In the genomic region with DNA sequence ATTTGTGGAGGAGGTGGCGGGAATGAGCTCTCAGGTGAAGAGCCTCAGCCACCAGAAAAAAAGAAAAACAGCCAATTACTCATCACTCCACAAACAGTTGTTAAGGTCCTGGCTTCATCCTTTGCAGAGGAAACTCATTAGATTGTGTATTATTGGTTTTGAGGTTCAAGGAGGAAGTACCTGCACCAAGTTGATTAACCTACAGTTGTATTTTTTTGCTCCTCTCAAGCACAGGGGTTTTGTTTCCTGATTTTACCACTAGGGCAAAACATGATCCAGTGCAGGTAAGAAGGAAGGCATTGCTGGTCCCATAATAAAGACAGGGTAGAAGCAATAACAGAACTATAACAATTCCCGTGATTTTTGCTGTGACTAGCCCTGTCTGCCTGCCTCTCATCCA, we compare ENCODE assay signal across 1 cellular context.
TF ChIP-seq lines count a peak whose summit lies in the region.

No MANE protein-coding gene starts in this region.

TF ChIP-seq in H1, 55 proteins besides CTCF, POLR2A, EP300 and RAD21:
- TF ChIP-seq CBX8 (IDR thresholded peaks at IDR 0.05; ENCODE audit: borderline replicate concordance, low read depth, low read length), result no peak
- no peak for TF ChIP-seq CEBPB (IDR thresholded peaks at IDR 0.05; ENCODE audit: low read depth, low read length)
- TF ChIP-seq, protein P1, sequence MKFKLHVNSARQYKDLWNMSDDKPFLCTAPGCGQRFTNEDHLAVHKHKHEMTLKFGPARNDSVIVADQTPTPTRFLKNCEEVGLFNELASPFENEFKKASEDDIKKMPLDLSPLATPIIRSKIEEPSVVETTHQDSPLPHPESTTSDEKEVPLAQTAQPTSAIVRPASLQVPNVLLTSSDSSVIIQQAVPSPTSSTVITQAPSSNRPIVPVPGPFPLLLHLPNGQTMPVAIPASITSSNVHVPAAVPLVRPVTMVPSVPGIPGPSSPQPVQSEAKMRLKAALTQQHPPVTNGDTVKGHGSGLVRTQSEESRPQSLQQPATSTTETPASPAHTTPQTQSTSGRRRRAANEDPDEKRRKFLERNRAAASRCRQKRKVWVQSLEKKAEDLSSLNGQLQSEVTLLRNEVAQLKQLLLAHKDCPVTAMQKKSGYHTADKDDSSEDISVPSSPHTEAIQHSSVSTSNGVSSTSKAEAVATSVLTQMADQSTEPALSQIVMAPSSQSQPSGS (IDR thresholded peaks at IDR 0.05; ENCODE audit: low read length), result no peak
- no peak for TF ChIP-seq TAF7 (optimal IDR thresholded peaks at IDR 0.05; ENCODE audit: borderline replicate concordance, low read depth, low read length)
- no peak for TF ChIP-seq ZNF274 (IDR thresholded peaks at IDR 0.05; ENCODE audit: borderline replicate concordance, extremely low read depth, low read length)
- TF ChIP-seq, protein P2, sequence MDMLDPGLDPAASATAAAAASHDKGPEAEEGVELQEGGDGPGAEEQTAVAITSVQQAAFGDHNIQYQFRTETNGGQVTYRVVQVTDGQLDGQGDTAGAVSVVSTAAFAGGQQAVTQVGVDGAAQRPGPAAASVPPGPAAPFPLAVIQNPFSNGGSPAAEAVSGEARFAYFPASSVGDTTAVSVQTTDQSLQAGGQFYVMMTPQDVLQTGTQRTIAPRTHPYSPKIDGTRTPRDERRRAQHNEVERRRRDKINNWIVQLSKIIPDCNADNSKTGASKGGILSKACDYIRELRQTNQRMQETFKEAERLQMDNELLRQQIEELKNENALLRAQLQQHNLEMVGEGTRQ (IDR thresholded peaks at IDR 0.05; ENCODE audit: low read length), result no peak
- TF ChIP-seq GABPA (IDR thresholded peaks at IDR 0.05; ENCODE audit: borderline replicate concordance, insufficient read depth, low read length), result no peak
- no peak for TF ChIP-seq POU5F1 (IDR thresholded peaks at IDR 0.05; ENCODE audit: low read depth, low read length)
- no peak for TF ChIP-seq RBBP5 (IDR thresholded peaks at IDR 0.05; ENCODE audit: borderline replicate concordance, low read depth, low read length)
- no peak for TF ChIP-seq GTF2F1 (IDR thresholded peaks at IDR 0.05; ENCODE audit: borderline replicate concordance, low read depth, low read length)
- no peak for TF ChIP-seq BRCA1 (IDR thresholded peaks at IDR 0.05; ENCODE audit: low read depth, low read length)
- no peak for TF ChIP-seq PHF8 (conservative IDR thresholded peaks at IDR 0.05; ENCODE audit: low read depth, low read length)
- no peak for TF ChIP-seq SIN3A (conservative IDR thresholded peaks at IDR 0.05 in 1 of 2, IDR thresholded peaks at IDR 0.05 in 1 of 2; ENCODE audit: low read depth in 1 of 2, low read length in 2 of 2)
- TF ChIP-seq SUZ12 (IDR thresholded peaks at IDR 0.05; ENCODE audit: low read length), result no peak
- TF ChIP-seq YY1 (IDR thresholded peaks at IDR 0.05; ENCODE audit: low read depth, low read length), result no peak
- TF ChIP-seq EGR1 (IDR thresholded peaks at IDR 0.05; ENCODE audit: borderline replicate concordance, low read depth, low read length), result no peak
- no peak for TF ChIP-seq CHD1 (IDR thresholded peaks at IDR 0.05; ENCODE audit: low read depth, low read length)
- no peak for TF ChIP-seq MAFK (IDR thresholded peaks at IDR 0.05; ENCODE audit: low read depth, low read length)
- TF ChIP-seq SP2 (IDR thresholded peaks at IDR 0.05; ENCODE audit: low read length), result no peak
